ENCODE assay signal across 1 cellular context in genomic region chr12:53223391-53224267, GRCh38.
A peak's percentile ranks its signal among the peaks of the same experiment; 100 is the strongest.
TF ChIP-seq lines count a peak whose summit lies in the region.

No MANE protein-coding gene starts in this region.

TF ChIP-seq in K562, 482 proteins besides CTCF, POLR2A, EP300 and RAD21:
- TF ChIP-seq ZNF263 (CRISPR knock-in tag; IDR thresholded peaks at IDR 0.05; ENCODE audit: borderline replicate concordance) (peak; percentile 58; the same call in 1 of the 2 replicates), ZBTB17 (CRISPR knock-in tag; IDR thresholded peaks at IDR 0.05) (no peak), NEUROD1 (IDR thresholded peaks at IDR 0.05; ENCODE audit: borderline replicate concordance, low read depth, low read length, partially characterized antibody) (no peak), VEZF1 (CRISPR knock-in tag; IDR thresholded peaks at IDR 0.05) (peak; percentile 66; the same call in 1 of the 2 replicates), ZNF740 (CRISPR knock-in tag; IDR thresholded peaks at IDR 0.05) (0 out of 2 replicates have a peak, but pooled peaks have one; percentile 53), ZNF740 (tag; IDR thresholded peaks at IDR 0.05) (peak in 1 of 2 experiments; percentile 53; a peak in 1 of 4 replicates), ZNF583 (CRISPR knock-in tag; IDR thresholded peaks at IDR 0.05) (no peak), TFAP4 (CRISPR knock-in tag; IDR thresholded peaks at IDR 0.05; ENCODE audit: borderline replicate concordance) (no peak), ZNF41 (CRISPR knock-in tag; conservative IDR thresholded peaks at IDR 0.05) (no peak), U2AF2 (optimal IDR thresholded peaks at IDR 0.05; ENCODE audit: low read depth, low read length) (no peak), BRF1 (IDR thresholded peaks at IDR 0.05; ENCODE audit: borderline replicate concordance, extremely low read depth, insufficient read length) (no peak), ZBTB7A (IDR thresholded peaks at IDR 0.05; ENCODE audit: borderline replicate concordance, control insufficient read depth, low read depth, low read length) (peak; percentile 38; the same call in 1 of the 2 replicates), DACH1 (IDR thresholded peaks at IDR 0.05; ENCODE audit: partially characterized antibody) (no peak), ZNF436 (CRISPR knock-in tag; IDR thresholded peaks at IDR 0.05) (no peak), NCOR1 (IDR thresholded peaks at IDR 0.05) (no peak), ZNF766 (CRISPR knock-in tag; conservative IDR thresholded peaks at IDR 0.05) (peak; percentile 59; the same call in 1 of the 2 replicates), ZNF778 (CRISPR knock-in tag; IDR thresholded peaks at IDR 0.05) (no peak), TCF15 (CRISPR knock-in tag; IDR thresholded peaks at IDR 0.05) (no peak), PRDM10 (IDR thresholded peaks at IDR 0.05; ENCODE audit: partially characterized antibody) (peak; percentile 62)
